ENCODE assay signal across 23 cellular contexts in the genomic region with DNA sequence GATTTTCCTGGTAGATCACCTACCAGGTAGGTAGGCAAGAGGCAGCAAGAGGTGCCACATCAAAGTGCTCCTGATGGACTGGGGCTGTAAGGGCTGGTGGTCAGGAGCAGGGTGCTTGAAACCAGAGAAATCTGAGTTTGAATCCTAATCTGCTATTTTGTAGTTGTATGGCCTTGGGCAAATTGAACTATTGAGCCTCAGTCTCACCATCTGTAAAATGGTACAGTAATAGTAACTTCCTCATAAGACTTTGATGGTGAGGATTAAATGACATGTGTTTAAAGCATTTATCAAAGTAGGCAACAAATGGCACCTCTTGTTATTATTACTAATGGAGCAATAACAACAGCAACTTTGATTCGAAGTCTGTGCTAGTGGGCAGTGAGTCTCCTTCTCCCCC. TPM values are rescaled to one million over a fixed set of nuclear protein-coding genes. Genes with fewer than 3 reads are reported as not detected.
DNase-seq lines count a peak whose midpoint lies in the region; ATAC-seq and TF ChIP-seq lines count a peak whose summit lies in the region.
"Had no signal": no experiment of that assay in that cellular context is flagged by ENCODE, and none has a peak within 500 bp of the region (broad histone marks: within the 10 kb centered on the region; RNA-seq: fewer than 3 reads in every experiment).

No MANE protein-coding gene starts in this region.

- peaks cover 9 to 44% (median 36%) of the 10 kb centered on the region in 10 experiments; a peak in 19 of 20 replicates for H3K4me1 ChIP-seq in BLaER1 treated with 17β-estradiol and CSF1 and Interleukin-3, amounts not matched to agents 10 nM and 100 nM
- H3K4me1 ChIP-seq in OCI-LY1 (ENCODE audit: insufficient read depth, low read length, severe bottlenecking) (peaks cover 47% of the 10 kb centered on the region), gastroesophageal sphincter (peaks cover 2 to 89% (median 43%) of the 10 kb centered on the region in 3 donors), psoas muscle (peaks cover 59% of the 10 kb centered on the region)

- H3K9ac ChIP-seq in BLaER1 treated with 17β-estradiol and CSF1 and Interleukin-3, amounts not matched to agents 10 nM and 100 nM = 0 out of 22 replicates have a peak overlapping the region, but pooled peaks of 2 of the 11 experiments have one; percentile 46 to 47
- H3K9ac ChIP-seq in OCI-LY1 (ENCODE audit: low read length) = no peak overlapping the region; the same call in 1 of the 2 replicates

- WGBS in gastroesophageal sphincter (ENCODE audit: low coverage in 1 of 2), 2 donors = 90% methylated on average over 1 of the region's 1 CpG; no CpG with 5 or more reads in 1 of the 2 donors
- 86 to 95% (median 88%) methylated on average over 1 of the region's 1 CpG for WGBS in psoas muscle, 3 donors

- no peak overlapping the region for H3K27ac Mint-ChIP-seq in activated T-cell treated with anti-CD3 and anti-CD28 coated beads, Interleukin-2, amount 50 U/mL, for 24 hours
- H3K27ac Mint-ChIP-seq: activated B cell treated with CpG ODN at 0.5 μM for 24 hours; activated naive CD4-positive, alpha-beta T cell treated with anti-CD3 and anti-CD28 coated beads, Interleukin-2, amount 50 U/mL, for 24 hours had no signal

- H2AFZ ChIP-seq in OCI-LY1 (ENCODE audit: low read length) = no peak overlapping the region

- H3K27me3 Mint-ChIP-seq in activated T-cell treated with anti-CD3 and anti-CD28 coated beads, Interleukin-2, amount 50 U/mL, for 24 hours = no peaks in the 10 kb centered on the region
- H3K27me3 Mint-ChIP-seq: activated B cell treated with CpG ODN at 0.5 μM for 24 hours; activated naive CD4-positive, alpha-beta T cell treated with anti-CD3 and anti-CD28 coated beads, Interleukin-2, amount 50 U/mL, for 24 hours; activated T-helper 17 cell treated with anti-CD3 and anti-CD28 coated beads, Interleukin-2, amount 50 U/mL, for 72 hours; central memory CD8-positive, alpha-beta T cell; stimulated activated memory B cell treated with anti-CD40 and anti-IgM and Interleukin-4, amounts not matched to agents 10 μg/mL and 1 μg/mL and 100 μg/mL, for 72 hours had no signal

- ATAC-seq in gastroesophageal sphincter (no peak), psoas muscle (no peak), HG02840 (IDR thresholded peaks at IDR 0.05; ENCODE audit: low FRiP score, unreplicated experiment) (no peak)
- ATAC-seq: activated T-helper 17 cell treated with anti-CD3 and anti-CD28 coated beads, Interleukin-2, amount 50 U/mL, for 72 hours; GM12878; stimulated activated memory B cell treated with anti-CD40 and anti-IgM and Interleukin-4, amounts not matched to agents 10 μg/mL and 1 μg/mL and 100 μg/mL, for 72 hours had no signal

- peaks cover 14 to 100% (median 56%) of the 10 kb centered on the region in 11 experiments for H3K36me3 ChIP-seq in BLaER1 treated with 17β-estradiol and CSF1 and Interleukin-3, amounts not matched to agents 10 nM and 100 nM
- H3K36me3 ChIP-seq in OCI-LY1 (ENCODE audit: insufficient read depth, low read length) = peaks cover 95% of the 10 kb centered on the region
- H3K36me3 ChIP-seq in gastroesophageal sphincter = peaks cover 0 to 25% of the 10 kb centered on the region in 2 donors
- peaks cover 6 to 55% of the 10 kb centered on the region in 2 donors for H3K36me3 ChIP-seq in psoas muscle (ENCODE audit: insufficient read depth in 1 of 2, low read depth in 1 of 2)

- DNase-seq in psoas muscle (no peak), NCI-H524 (lab: John Stamatoyannopoulos, UW) (no peak), T-helper 9 cell (no peak)
- no peak for DNase-seq in activated T-cell treated with anti-CD3 and anti-CD28 coated beads, Interleukin-2, amount 50 U/mL, for 24 hours
- DNase-seq: activated B cell treated with CpG ODN at 0.5 μM for 24 hours; NCI-H1092 treated with DMSO at 0.1 percent for 48 hours; NCI-H187 treated with DMSO at 0.1 percent for 48 hours; NCI-H226; NCI-H774; stimulated activated CD4-positive, alpha-beta T cell treated with anti-CD3 and anti-CD28 coated beads, Interleukin-2, amount 100 ng/mL, for 48 hours; T1000 had no signal

- TF ChIP-seq CTCF in OCI-LY1 (IDR thresholded peaks at IDR 0.05; ENCODE audit: low read length) = no peak
- no peak for TF ChIP-seq CTCF in gastroesophageal sphincter (IDR thresholded peaks at IDR 0.05)
- no peak for TF ChIP-seq CTCF in psoas muscle (IDR thresholded peaks at IDR 0.05)

- no peak overlapping the region for H3K4me3 Mint-ChIP-seq in activated T-cell treated with anti-CD3 and anti-CD28 coated beads, Interleukin-2, amount 50 U/mL, for 24 hours
- H3K4me3 Mint-ChIP-seq: activated B cell treated with CpG ODN at 0.5 μM for 24 hours; activated naive CD4-positive, alpha-beta T cell treated with anti-CD3 and anti-CD28 coated beads, Interleukin-2, amount 50 U/mL, for 24 hours; activated T-helper 17 cell treated with anti-CD3 and anti-CD28 coated beads, Interleukin-2, amount 50 U/mL, for 72 hours; central memory CD8-positive, alpha-beta T cell; stimulated activated memory B cell treated with anti-CD40 and anti-IgM and Interleukin-4, amounts not matched to agents 10 μg/mL and 1 μg/mL and 100 μg/mL, for 72 hours had no signal

- no peaks in the 10 kb centered on the region for H3K27me3 ChIP-seq in BLaER1 treated with 17β-estradiol and CSF1 and Interleukin-3, amounts not matched to agents 10 nM and 100 nM
- H3K27me3 ChIP-seq in OCI-LY1 (ENCODE audit: insufficient read depth, low read length) = no peaks in the 10 kb centered on the region
- H3K27me3 ChIP-seq in gastroesophageal sphincter = no peaks in the 10 kb centered on the region
- no peaks in the 10 kb centered on the region for H3K27me3 ChIP-seq in psoas muscle (ENCODE audit: insufficient read depth in 3 of 3, low read length in 2 of 3)
- H3K27me3 ChIP-seq: dorsolateral prefrontal cortex had no signal

- H3F3A ChIP-seq in OCI-LY1 (ENCODE audit: insufficient read depth, low read length) = no peaks in the 10 kb centered on the region

- intact Hi-C loops in psoas muscle (cut with DNase I) = no loop called here

- no peaks in the 10 kb centered on the region for H3K9me3 ChIP-seq in BLaER1 treated with 17β-estradiol and CSF1 and Interleukin-3, amounts not matched to agents 10 nM and 100 nM (replicated peaks in 1 of 11)
- H3K9me3 ChIP-seq in OCI-LY1 (ENCODE audit: low read length) = no peaks in the 10 kb centered on the region
- H3K9me3 ChIP-seq in gastroesophageal sphincter = no peaks in the 10 kb centered on the region
- H3K9me3 ChIP-seq in psoas muscle = no peaks in the 10 kb centered on the region
- H3K9me3 ChIP-seq: mucosa of descending colon had no signal

- H3K36me3 Mint-ChIP-seq in activated T-cell treated with anti-CD3 and anti-CD28 coated beads, Interleukin-2, amount 50 U/mL, for 24 hours (ENCODE audit: low read depth) = no peaks in the 10 kb centered on the region
- H3K36me3 Mint-ChIP-seq: activated naive CD4-positive, alpha-beta T cell treated with anti-CD3 and anti-CD28 coated beads, Interleukin-2, amount 50 U/mL, for 24 hours had no signal

- TF ChIP-seq EP300 in gastroesophageal sphincter (IDR thresholded peaks at IDR 0.05) = no peak

- no peak for TF ChIP-seq POLR2A in gastroesophageal sphincter (IDR thresholded peaks at IDR 0.05)

- H4K20me1 ChIP-seq in BLaER1 treated with 17β-estradiol and CSF1 and Interleukin-3, amounts not matched to agents 10 nM and 100 nM = peaks cover 13 to 100% (median 84%) of the 10 kb centered on the region in 11 experiments; a peak in 18 of 22 replicates
- no peaks in the 10 kb centered on the region for H4K20me1 ChIP-seq in OCI-LY1 (ENCODE audit: insufficient read depth, low read length)

- no peaks in the 10 kb centered on the region for H3K9me2 ChIP-seq in OCI-LY1 (ENCODE audit: low read depth, low read length)

- H3K4me2 ChIP-seq in BLaER1 treated with 17β-estradiol and CSF1 and Interleukin-3, amounts not matched to agents 10 nM and 100 nM = peak overlapping the region in 8 of 11 experiments; percentile 25 to 79 (median 72); a peak in 12 of 22 replicates
- H3K4me2 ChIP-seq in OCI-LY1 (ENCODE audit: low read length) = no peak overlapping the region
- H3K4me2 ChIP-seq: smooth muscle cell had no signal

- H3K4me1 Mint-ChIP-seq in activated T-cell treated with anti-CD3 and anti-CD28 coated beads, Interleukin-2, amount 50 U/mL, for 24 hours (ENCODE audit: low read depth) = no peaks in the 10 kb centered on the region
- H3K4me1 Mint-ChIP-seq: activated naive CD4-positive, alpha-beta T cell treated with anti-CD3 and anti-CD28 coated beads, Interleukin-2, amount 50 U/mL, for 24 hours; central memory CD8-positive, alpha-beta T cell had no signal

- no peak overlapping the region for H3K4me3 ChIP-seq in BLaER1 treated with 17β-estradiol and CSF1 and Interleukin-3, amounts not matched to agents 10 nM and 100 nM
- H3K4me3 ChIP-seq in OCI-LY1 (ENCODE audit: low read depth, low read length, poor library complexity, severe bottlenecking) (no peak overlapping the region), gastroesophageal sphincter (no peak overlapping the region), psoas muscle (no peak overlapping the region)
- H3K4me3 ChIP-seq: dorsolateral prefrontal cortex, GM12878, mucosa of descending colon, smooth muscle cell had no signal

- no peaks in the 10 kb centered on the region for H3K9me3 Mint-ChIP-seq in activated T-cell treated with anti-CD3 and anti-CD28 coated beads, Interleukin-2, amount 50 U/mL, for 24 hours
- H3K9me3 Mint-ChIP-seq: activated B cell treated with CpG ODN at 0.5 μM for 24 hours; activated naive CD4-positive, alpha-beta T cell treated with anti-CD3 and anti-CD28 coated beads, Interleukin-2, amount 50 U/mL, for 24 hours; activated T-helper 17 cell treated with anti-CD3 and anti-CD28 coated beads, Interleukin-2, amount 50 U/mL, for 72 hours; central memory CD8-positive, alpha-beta T cell; stimulated activated memory B cell treated with anti-CD40 and anti-IgM and Interleukin-4, amounts not matched to agents 10 μg/mL and 1 μg/mL and 100 μg/mL, for 72 hours had no signal

- peaks cover 9% of the 10 kb centered on the region for H3K79me2 ChIP-seq in OCI-LY1 (ENCODE audit: insufficient read depth, low read length)

- peak overlapping the region in 6 of 11 experiments; percentile 9 to 62 (median 36); a peak in 6 of 22 replicates for H3K27ac ChIP-seq in BLaER1 treated with 17β-estradiol and CSF1 and Interleukin-3, amounts not matched to agents 10 nM and 100 nM
- H3K27ac ChIP-seq in OCI-LY1 (ENCODE audit: low read depth, low read length, poor library complexity, severe bottlenecking) = peak overlapping the region; percentile 66
- H3K27ac ChIP-seq in gastroesophageal sphincter = peak overlapping the region in 3 of 4 donors; percentile 59 to 68 (median 60)
- H3K27ac ChIP-seq in psoas muscle = peak overlapping the region; percentile 81

RNA-seq across cellular contexts. Expression of gene JDP2, which starts 32.0 kb away (rescaled TPM):
- total RNA-seq in gastroesophageal sphincter (10 to 100 TPM; 55.6 to 90.0 (median 70.8) TPM), psoas muscle (10 to 100 TPM; 11.0 to 49.6 (median 30.8) TPM)
- 10 to 100 TPM; 13.2 to 73.2 (median 49.9) TPM for polyA plus RNA-seq in psoas muscle
